ENCODE assay signal across 8 cellular contexts in genomic region chr3:143977326-143978262, GRCh38. TPM values are rescaled to one million over a fixed set of nuclear protein-coding genes. Genes with fewer than 3 reads are reported as not detected.
DNase-seq lines count a peak whose midpoint lies in the region; ATAC-seq and TF ChIP-seq lines count a peak whose summit lies in the region.

No MANE protein-coding gene starts in this region.

- peak overlapping the region; percentile 32 for H3K4me3 Mint-ChIP-seq in activated T-helper 17 cell treated with anti-CD3 and anti-CD28 coated beads, Interleukin-2, amount 50 U/mL, for 72 hours
- H3K4me3 Mint-ChIP-seq in natural killer cell, result peak overlapping the region; percentile 26

- peaks cover 21% of the 10 kb centered on the region for H3K36me3 Mint-ChIP-seq in activated T-helper 17 cell treated with anti-CD3 and anti-CD28 coated beads, Interleukin-2, amount 50 U/mL, for 72 hours (ENCODE audit: low read depth)
- no peaks in the 10 kb centered on the region for H3K36me3 Mint-ChIP-seq in natural killer cell

- no peaks in the 10 kb centered on the region for H3K27me3 Mint-ChIP-seq in activated T-helper 17 cell treated with anti-CD3 and anti-CD28 coated beads, Interleukin-2, amount 50 U/mL, for 72 hours
- no peaks in the 10 kb centered on the region for H3K27me3 Mint-ChIP-seq in natural killer cell (ENCODE audit: low read depth in 2 of 2)

- ATAC-seq in Right ventricle myocardium inferior (peak; percentile 25), HG03135 (IDR thresholded peaks at IDR 0.05; ENCODE audit: unreplicated experiment) (peak; percentile 33), natural killer cell (no peak), HG02763 (IDR thresholded peaks at IDR 0.05; ENCODE audit: unreplicated experiment) (no peak)
- no peak for ATAC-seq in activated T-helper 17 cell treated with anti-CD3 and anti-CD28 coated beads, Interleukin-2, amount 50 U/mL, for 72 hours (replicated peaks)

- DNase-seq in Right ventricle myocardium inferior (ENCODE audit: missing footprints) (no peak), cardiac septum (ENCODE audit: low spot score) (no peak), natural killer cell (no peak), NCI-H1092 (lab: John Stamatoyannopoulos, UW) (no peak), NCI-H1436 (lab: John Stamatoyannopoulos, UW) (no peak)

- intact Hi-C loops in Right ventricle myocardium inferior (cut with DNase I), result no loop called here
- intact Hi-C loops in cardiac septum (cut with DNase I), result loop anchor here (10.0 kb wide), 1 partner anchor 797 kb away; no protein-coding TSS in a partner anchor
- intact Hi-C loops in natural killer cell (cut with micrococcal nuclease), result no loop called here

- H3K27ac Mint-ChIP-seq in activated T-helper 17 cell treated with anti-CD3 and anti-CD28 coated beads, Interleukin-2, amount 50 U/mL, for 72 hours, result no peak overlapping the region
- peak overlapping the region; percentile 26 to 72 for H3K27ac Mint-ChIP-seq in natural killer cell

- TF ChIP-seq CTCF in natural killer cell (IDR thresholded peaks at IDR 0.05), result no peak

- peaks cover 2% of the 10 kb centered on the region for H3K9me3 Mint-ChIP-seq in activated T-helper 17 cell treated with anti-CD3 and anti-CD28 coated beads, Interleukin-2, amount 50 U/mL, for 72 hours
- no peaks in the 10 kb centered on the region for H3K9me3 Mint-ChIP-seq in natural killer cell

- H3K4me1 Mint-ChIP-seq in activated T-helper 17 cell treated with anti-CD3 and anti-CD28 coated beads, Interleukin-2, amount 50 U/mL, for 72 hours, result peaks cover 24% of the 10 kb centered on the region
- H3K4me1 Mint-ChIP-seq in natural killer cell, result peaks cover 63 to 68% of the 10 kb centered on the region in 2 donors

RNA-seq across cellular contexts. Expression of gene DIPK2A, which starts 6.0 kb away (rescaled TPM):
- total RNA-seq in Right ventricle myocardium inferior (9.0 TPM), cardiac septum (9.4 TPM), natural killer cell (10 to 100 TPM; 18.7 to 39.6 (median 28.2) TPM)
- total RNA-seq in activated T-helper 17 cell treated with anti-CD3 and anti-CD28 coated beads, Interleukin-2, amount 50 U/mL, for 72 hours, result 10 to 100 TPM; 20.1 to 23.2 TPM

Comparison
In these comparisons a context has a peak if more than half of its experiments do, and no peak if none do; other contexts are left out.
1. ATAC-seq: peak in Right ventricle myocardium inferior (single experiment) and HG03135 (single experiment); none in activated T-helper 17 cell treated with anti-CD3 and anti-CD28 coated beads, Interleukin-2, amount 50 U/mL, for 72 hours (single experiment), natural killer cell (0 of 3) and HG02763 (single experiment).